ENCODE assay signal across 20 cellular contexts in the genomic region with DNA sequence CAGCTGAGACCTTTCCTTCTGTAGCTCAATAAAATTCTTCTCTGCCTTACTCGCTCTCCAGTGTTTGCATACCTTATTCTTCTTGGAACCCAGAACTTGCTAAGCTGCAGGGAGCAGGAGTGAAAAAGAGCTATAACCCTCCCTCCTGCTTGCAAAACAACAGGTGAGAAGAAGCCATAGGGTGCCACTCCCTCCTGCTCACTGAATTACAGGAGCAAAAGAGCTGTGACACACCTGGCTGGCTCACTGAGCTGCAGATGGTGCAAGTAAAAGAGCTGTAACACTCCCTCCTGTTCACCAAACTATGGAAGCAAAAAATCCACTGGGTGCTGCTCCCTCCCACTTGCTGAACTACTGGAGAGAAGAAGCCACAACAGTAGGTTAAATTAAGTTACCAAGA. TPM values are rescaled to one million over a fixed set of nuclear protein-coding genes. Genes with fewer than 3 reads are reported as not detected.
DNase-seq lines count a peak whose midpoint lies in the region; ATAC-seq and TF ChIP-seq lines count a peak whose summit lies in the region.
"Had no signal": no experiment of that assay in that cellular context is flagged by ENCODE, and none has a peak within 500 bp of the region (broad histone marks: within the 10 kb centered on the region; RNA-seq: fewer than 3 reads in every experiment).

No MANE protein-coding gene starts in this region.

- DNase-seq in mucosa of gallbladder (ENCODE audit: low spot score) (peak; percentile 26), type B pancreatic cell (ENCODE audit: extremely low spot score, unreplicated experiment) (no peak), 8988T (no peak), T-helper 2 cell (no peak)
- DNase-seq: activated CD4-positive, alpha-beta T cell treated with anti-CD3 and anti-CD28 coated beads for 48 hours; anterior cingulate cortex; CD4-positive, alpha-beta memory T cell; effector CD4-positive, alpha-beta T cell; GF-D8; NCI-H1105; NCI-H510A treated with DMSO at 0.1 percent for 48 hours; ovary; sigmoid colon had no signal

- peaks cover 4% of the 10 kb centered on the region for H3K4me1 Mint-ChIP-seq in type B pancreatic cell (ENCODE audit: unreplicated experiment)

- ATAC-seq in esophagus mucosa (peak; percentile 96), HG02763 (IDR thresholded peaks at IDR 0.05; ENCODE audit: unreplicated experiment) (no peak)
- ATAC-seq: natural killer cell treated with Interleukin-12 subunit alpha and Interleukin-12 subunit beta and Interleukin-15 and Interleukin-18, amount 100 ng/mL, for 72 hours had no signal

- no peaks in the 10 kb centered on the region for H3K27me3 Mint-ChIP-seq in type B pancreatic cell

- TF ChIP-seq CTCF in VCaP (conservative IDR thresholded peaks at IDR 0.05) (no peak), type B pancreatic cell (conservative IDR thresholded peaks at IDR 0.05) (no peak)

- H3K4me3 Mint-ChIP-seq in type B pancreatic cell = peak overlapping the region; percentile 86
- H3K4me3 Mint-ChIP-seq: activated naive CD4-positive, alpha-beta T cell treated with anti-CD3 and anti-CD28 coated beads, Interleukin-2, amount 50 U/mL, for 24 hours; activated T-helper 1 cell treated with anti-CD3 and anti-CD28 coated beads, Interleukin-12 subunit alpha, Interleukin-12 subunit beta, Interleukin-2, Interleukin-4 antibody, amounts not matched to agents 30 ng/mL and 10 ng/mL and 1 ng/mL, durations not matched to agents 14 hours and 24 hours and 36 hours; CD4-positive, alpha-beta memory T cell; natural killer cell treated with Interleukin-12 subunit alpha and Interleukin-12 subunit beta and Interleukin-15 and Interleukin-18, amount 100 ng/mL, for 72 hours had no signal

- H3K36me3 Mint-ChIP-seq in type B pancreatic cell = no peaks in the 10 kb centered on the region
- H3K36me3 Mint-ChIP-seq: activated naive CD4-positive, alpha-beta T cell treated with anti-CD3 and anti-CD28 coated beads, Interleukin-2, amount 50 U/mL, for 24 hours; natural killer cell treated with Interleukin-12 subunit alpha and Interleukin-12 subunit beta and Interleukin-15 and Interleukin-18, amount 100 ng/mL, for 72 hours had no signal

- peak overlapping the region; percentile 99 for H3K27ac Mint-ChIP-seq in type B pancreatic cell
- H3K27ac Mint-ChIP-seq: activated naive CD4-positive, alpha-beta T cell treated with anti-CD3 and anti-CD28 coated beads, Interleukin-2, amount 50 U/mL, for 24 hours; activated T-helper 1 cell treated with anti-CD3 and anti-CD28 coated beads, Interleukin-12 subunit alpha, Interleukin-12 subunit beta, Interleukin-2, Interleukin-4 antibody, amounts not matched to agents 30 ng/mL and 10 ng/mL and 1 ng/mL, durations not matched to agents 14 hours and 24 hours and 36 hours; CD4-positive, alpha-beta memory T cell; natural killer cell treated with Interleukin-12 subunit alpha and Interleukin-12 subunit beta and Interleukin-15 and Interleukin-18, amount 100 ng/mL, for 72 hours had no signal

- peaks cover 6% of the 10 kb centered on the region for H3K9me3 Mint-ChIP-seq in type B pancreatic cell
- H3K9me3 Mint-ChIP-seq: natural killer cell treated with Interleukin-12 subunit alpha and Interleukin-12 subunit beta and Interleukin-15 and Interleukin-18, amount 100 ng/mL, for 72 hours had no signal

- H3K27ac ChIP-seq in VCaP = peak overlapping the region; percentile 35
- H3K27ac ChIP-seq: ovary, sigmoid colon had no signal

RNA-seq across cellular contexts. Expression of gene C2CD4B, which starts 44.2 kb away (rescaled TPM):
- 0.24 TPM for total RNA-seq in esophagus mucosa
- total RNA-seq in mucosa of gallbladder = 23.8 TPM
- 2.7 and 2.9 TPM in 2 replicates for total RNA-seq in type B pancreatic cell (ENCODE audit: low replicate concordance)
- total RNA-seq: CD4-positive, alpha-beta memory T cell; natural killer cell treated with Interleukin-12 subunit alpha and Interleukin-12 subunit beta and Interleukin-15 and Interleukin-18, amount 100 ng/mL, for 72 hours; SK-MEL-5 had no signal
